ENCODE assay signal across 25 cellular contexts in genomic region chr7:77293046-77293445, GRCh38.
A peak's percentile ranks its signal among the peaks of the same experiment; 100 is the strongest.
DNase-seq lines count a peak whose midpoint lies in the region; TF ChIP-seq lines count a peak whose summit lies in the region.
"Had no signal": no experiment of that assay in that cellular context is flagged by ENCODE, and none has a peak within 500 bp of the region (broad histone marks: within the 10 kb centered on the region; RNA-seq: fewer than 3 reads in every experiment).

No MANE protein-coding gene starts in this region.

- no peak overlapping the region for H3T11ph ChIP-seq in H9 (ENCODE audit: low read length)

- no peaks in the 10 kb centered on the region for H3K79me1 ChIP-seq in H9 (ENCODE audit: insufficient read depth, low read depth, low read length, poor library complexity, severe bottlenecking)

- in situ Hi-C loops in SK-MEL-5 (cut with HindIII; ENCODE audit: low pct_unique_long_range_greater_than_20kb, low sequenced_read_pairs), result no loop called here

- peaks cover 5 to 6% of the 10 kb centered on the region in 2 experiments; a peak in 3 of 5 replicates for H3K9me3 Mint-ChIP-seq in H9
- peaks cover 12% of the 10 kb centered on the region for H3K9me3 Mint-ChIP-seq in neural crest cell

- H3K4me1 Mint-ChIP-seq in H9 (peaks cover 2 to 5% of the 10 kb centered on the region in 2 experiments; a peak in 3 of 4 replicates), neural crest cell (no peaks in the 10 kb centered on the region)
- H3K4me1 Mint-ChIP-seq: activated CD4-positive, alpha-beta T cell treated with anti-CD3 and anti-CD28 coated beads for 36 hours; activated naive CD4-positive, alpha-beta T cell treated with anti-CD3 and anti-CD28 coated beads, Interleukin-2, amount 50 U/mL, for 24 hours; CD8-positive, alpha-beta memory T cell; T-cell had no signal

- no peak overlapping the region for H3K18ac ChIP-seq in H9 (ENCODE audit: insufficient read length, low read depth, low read length)

- WGBS in H9 (ENCODE audit: extremely low coverage, insufficient read length, low lambda C conversion rate), result no CpG with 5 or more reads among the region's 4 CpGs
- WGBS in smooth muscle cell (ENCODE audit: low lambda C conversion rate), result 88% methylated on average over 4 of the region's 4 CpGs

- no peak overlapping the region for H2BK5ac ChIP-seq in H9 (ENCODE audit: insufficient read length, low read length)

- H3K14ac ChIP-seq in H9 (ENCODE audit: insufficient read depth, low read length), result no peak overlapping the region

- no peaks in the 10 kb centered on the region for H4K20me1 ChIP-seq in H9 (ENCODE audit: control insufficient read depth, insufficient read depth, insufficient read length)
- no peaks in the 10 kb centered on the region for H4K20me1 ChIP-seq in smooth muscle cell (ENCODE audit: low read depth)

- H3F3A ChIP-seq in smooth muscle cell (ENCODE audit: low read depth), result no peaks in the 10 kb centered on the region

- H3K4me1 ChIP-seq in H9 (ENCODE audit: insufficient read depth, low read length) (no peaks in the 10 kb centered on the region), smooth muscle cell (ENCODE audit: low read depth) (no peaks in the 10 kb centered on the region)
- H3K4me1 ChIP-seq: heart right ventricle, parathyroid adenoma, vagina had no signal

- H2AFZ ChIP-seq in H9 (ENCODE audit: low read length), result no peak overlapping the region
- no peak overlapping the region for H2AFZ ChIP-seq in smooth muscle cell (ENCODE audit: low read depth)
- H2AFZ ChIP-seq: parathyroid adenoma had no signal

- no peaks in the 10 kb centered on the region for H3K79me2 ChIP-seq in H9 (ENCODE audit: insufficient read depth, low read length)
- no peaks in the 10 kb centered on the region for H3K79me2 ChIP-seq in smooth muscle cell (ENCODE audit: low read depth)
- H3K79me2 ChIP-seq: parathyroid adenoma had no signal

- H3K9ac ChIP-seq in H9 (ENCODE audit: extremely low read depth, insufficient read length, low read length) (no peak overlapping the region), smooth muscle cell (ENCODE audit: low read depth) (no peak overlapping the region)
- H3K9ac ChIP-seq: parathyroid adenoma had no signal

- TF ChIP-seq CTCF in GM06990 (IDR thresholded peaks at IDR 0.05; ENCODE audit: insufficient read depth, low read length, poor library complexity, severe bottlenecking), result peak; percentile 46
- TF ChIP-seq CTCF in H9 (conservative IDR thresholded peaks at IDR 0.05), result peak; percentile 42; the same call in 2 of the 3 replicates
- TF ChIP-seq CTCF in neural crest cell (conservative IDR thresholded peaks at IDR 0.05), result peak; percentile 20
- TF ChIP-seq CTCF in smooth muscle cell (IDR thresholded peaks at IDR 0.05; ENCODE audit: borderline replicate concordance, insufficient read depth, poor library complexity, severe bottlenecking), result no peak

- no peaks in the 10 kb centered on the region for H3K23me2 ChIP-seq in H9 (ENCODE audit: insufficient read length, low read depth, low read length, poor library complexity, severe bottlenecking)

- H4K91ac ChIP-seq in H9 (ENCODE audit: insufficient read length, low read depth, low read length), result no peak overlapping the region

- H3K4me2 ChIP-seq in H9 (ENCODE audit: insufficient read depth, insufficient read length, low read length) (no peak overlapping the region), smooth muscle cell (no peak overlapping the region)

- no peak overlapping the region for H3K23ac ChIP-seq in H9 (ENCODE audit: insufficient read length, low read depth, low read length)

- no peak overlapping the region for H3K56ac ChIP-seq in H9 (ENCODE audit: insufficient read length, low read depth, low read length)

- H4K5ac ChIP-seq in H9 (ENCODE audit: insufficient read length, low read depth, low read length), result no peak overlapping the region

- H3K27ac ChIP-seq in H9 (ENCODE audit: insufficient read length, low read depth, low read length) (no peak overlapping the region), smooth muscle cell (ENCODE audit: low read depth) (no peak overlapping the region)
- H3K27ac ChIP-seq: heart right ventricle, HL-60, parathyroid adenoma, thoracic aorta, vagina had no signal

- H3K27me3 ChIP-seq in GM06990 (replicated peaks; ENCODE audit: control insufficient read depth, insufficient read depth, low read length) (no peaks in the 10 kb centered on the region), H9 (ENCODE audit: insufficient read depth, low read length) (no peaks in the 10 kb centered on the region), smooth muscle cell (ENCODE audit: low read depth) (no peaks in the 10 kb centered on the region)
- H3K27me3 ChIP-seq: heart right ventricle, vagina had no signal

- H2AK5ac ChIP-seq in H9 (ENCODE audit: insufficient read length, low read length), result no peak overlapping the region

- H4K8ac ChIP-seq in H9 (replicated peaks; ENCODE audit: insufficient read length, low read depth, low read length), result no peak overlapping the region

- H3K4me3 Mint-ChIP-seq in H9 (no peak overlapping the region), neural crest cell (no peak overlapping the region)
- H3K4me3 Mint-ChIP-seq: activated CD4-positive, alpha-beta T cell treated with anti-CD3 and anti-CD28 coated beads for 36 hours; activated naive CD4-positive, alpha-beta T cell treated with anti-CD3 and anti-CD28 coated beads, Interleukin-2, amount 50 U/mL, for 24 hours; CD8-positive, alpha-beta memory T cell; IgD-negative memory B cell; natural killer cell treated with Interleukin-12 subunit alpha and Interleukin-12 subunit beta and Interleukin-15 and Interleukin-18, amount 100 ng/mL, for 72 hours; T-cell had no signal

- no peak overlapping the region for H3K4me3 ChIP-seq in GM06990 (replicated peaks; ENCODE audit: low read depth, low read length)
- H3K4me3 ChIP-seq in smooth muscle cell, result no peak overlapping the region
- H3K4me3 ChIP-seq: heart right ventricle, thoracic aorta, vagina had no signal

- H2BK20ac ChIP-seq in H9 (ENCODE audit: low read depth, low read length, poor library complexity, severe bottlenecking), result no peak overlapping the region

- no peak for DNase-seq in GM06990 (ENCODE audit: extremely low read depth, insufficient read length)
- no peak for DNase-seq in H9
- DNase-seq in SK-MEL-5 (ENCODE audit: low read depth, low spot score), result peak; percentile 14
- DNase-seq in neural crest cell (ENCODE audit: low read depth, low spot score), result no peak
- DNase-seq in smooth muscle cell (lab: John Stamatoyannopoulos, UW; ENCODE audit: unreplicated experiment), result no peak
- DNase-seq in NCI-H2029 (lab: John Stamatoyannopoulos, UW), result no peak
- no peak for DNase-seq in dermis blood vessel endothelial cell
- DNase-seq: activated CD4-positive, alpha-beta T cell treated with anti-CD3 and anti-CD28 coated beads for 36 hours; anterior cingulate cortex; caudate nucleus; CD8-positive, alpha-beta memory T cell; GOT3; heart right ventricle; left ventricle myocardium superior; midbrain; NCI-H1436 treated with DMSO at 0.1 percent for 48 hours; NCI-H524; T-cell had no signal

- H3K27me3 Mint-ChIP-seq in H9 (ENCODE audit: low read depth) (no peaks in the 10 kb centered on the region), neural crest cell (ENCODE audit: low read depth) (no peaks in the 10 kb centered on the region)
- H3K27me3 Mint-ChIP-seq: activated CD4-positive, alpha-beta T cell treated with anti-CD3 and anti-CD28 coated beads for 36 hours; activated naive CD4-positive, alpha-beta T cell treated with anti-CD3 and anti-CD28 coated beads, Interleukin-2, amount 50 U/mL, for 24 hours; CD8-positive, alpha-beta memory T cell; IgD-negative memory B cell; natural killer cell treated with Interleukin-12 subunit alpha and Interleukin-12 subunit beta and Interleukin-15 and Interleukin-18, amount 100 ng/mL, for 72 hours; T-cell had no signal

- H3K36me3 Mint-ChIP-seq in H9 (ENCODE audit: insufficient read depth in 1 of 3, low read depth in 3 of 3) (peaks cover 0 to 6% (median 0%) of the 10 kb centered on the region in 3 experiments; a peak in 3 of 7 replicates), neural crest cell (ENCODE audit: low read depth) (peaks cover 20% of the 10 kb centered on the region)

- H3K27ac Mint-ChIP-seq in H9 (no peak overlapping the region), neural crest cell (ENCODE audit: unreplicated experiment) (peak overlapping the region; percentile 53)
- H3K27ac Mint-ChIP-seq: activated CD4-positive, alpha-beta T cell treated with anti-CD3 and anti-CD28 coated beads for 36 hours; activated naive CD4-positive, alpha-beta T cell treated with anti-CD3 and anti-CD28 coated beads, Interleukin-2, amount 50 U/mL, for 24 hours; natural killer cell treated with Interleukin-12 subunit alpha and Interleukin-12 subunit beta and Interleukin-15 and Interleukin-18, amount 100 ng/mL, for 72 hours; T-cell had no signal

- no peak overlapping the region for H2BK12ac ChIP-seq in H9 (ENCODE audit: insufficient read length, low read depth, low read length)

- no peak overlapping the region for H2BK15ac ChIP-seq in H9 (ENCODE audit: low read depth, low read length)

- no peak overlapping the region for H3K4ac ChIP-seq in H9 (ENCODE audit: low read depth, low read length)

- H3K36me3 ChIP-seq in GM06990 (ENCODE audit: control insufficient read depth, insufficient read depth, low read length) (no peaks in the 10 kb centered on the region), smooth muscle cell (ENCODE audit: low read depth) (no peaks in the 10 kb centered on the region)
- H3K36me3 ChIP-seq: thoracic aorta had no signal

- no peaks in the 10 kb centered on the region for H3K9me3 ChIP-seq in H9 (ENCODE audit: control insufficient read depth, low read depth, low read length)
- H3K9me3 ChIP-seq in smooth muscle cell (replicated peaks; ENCODE audit: low read depth), result peaks cover 6% of the 10 kb centered on the region
- H3K9me3 ChIP-seq: thoracic aorta, vagina had no signal

- no peak overlapping the region for H2BK120ac ChIP-seq in H9 (ENCODE audit: low read depth, low read length, poor library complexity, severe bottlenecking)
